ENCODE assay signal across 22 cellular contexts in genomic region chr11:64542172-64543125, GRCh38. TPM values are rescaled to one million over a fixed set of nuclear protein-coding genes. Genes with fewer than 3 reads are reported as not detected.
"Had no signal": no experiment of that assay in that cellular context is flagged by ENCODE, and none has a peak within 500 bp of the region (broad histone marks: within the 10 kb centered on the region; RNA-seq: fewer than 3 reads in every experiment).

No MANE protein-coding gene starts in this region.

- H3K9ac ChIP-seq: neural progenitor cell had no signal

- H3K36me3 ChIP-seq: brain microvascular endothelial cell, esophagus muscularis mucosa, neural progenitor cell, right atrium auricular region, stomach, upper lobe of left lung had no signal

- DNase-seq: activated CD4-positive, alpha-beta T cell treated with anti-CD3 and anti-CD28 coated beads, Interleukin-2, amount 10 ng/mL, durations not matched to agents 24 days and 14 days; activated CD4-positive, CD25-positive, alpha-beta regulatory T cell; activated CD8-positive, alpha-beta T cell treated with anti-CD3 and anti-CD28 coated beads, Interleukin-2, amount 10 ng/mL, durations not matched to agents 7 days and 5 days; activated effector memory CD4-positive, alpha-beta T cell treated with Interleukin-2 at 50 U/mL for 16 hours; activated naive CD4-positive, alpha-beta T cell treated with anti-CD3 and anti-CD28 coated beads, Interleukin-2, amount 10 ng/mL, durations not matched to agents 7 days and 5 days; activated naive CD8-positive, alpha-beta T cell treated with anti-CD3 and anti-CD28 coated beads, Interleukin-2, amount 50 U/mL, for 24 hours; activated T-cell treated with anti-CD3 and anti-CD28 coated beads, Interleukin-2, amount 50 U/mL, for 4 hours; anterior cingulate cortex; brain microvascular endothelial cell; cortex of kidney; stimulated activated CD4-positive, alpha-beta T cell treated with anti-CD3 and anti-CD28 coated beads, Interleukin-4, amount 100 ng/mL, for 1 hour; stomach; T1000 had no signal

- H3K9me3 Mint-ChIP-seq: activated CD4-positive, alpha-beta T cell treated with anti-CD3 and anti-CD28 coated beads, Interleukin-2, amount 10 ng/mL, durations not matched to agents 24 days and 14 days; activated naive CD4-positive, alpha-beta T cell treated with anti-CD3 and anti-CD28 coated beads, Interleukin-2, amount 10 ng/mL, durations not matched to agents 7 days and 5 days; activated naive CD8-positive, alpha-beta T cell treated with anti-CD3 and anti-CD28 coated beads, Interleukin-2, amount 50 U/mL, for 24 hours; activated T-cell treated with anti-CD3 and anti-CD28 coated beads, Interleukin-2, amount 50 U/mL, for 4 hours had no signal

- H3K4me3 ChIP-seq: esophagus muscularis mucosa, neural progenitor cell, right atrium auricular region, stomach, upper lobe of left lung had no signal

- H3K4me2 ChIP-seq: neural progenitor cell had no signal

- H3K9me3 ChIP-seq: right atrium auricular region, stomach, upper lobe of left lung had no signal

- H3K4me1 Mint-ChIP-seq: activated CD4-positive, alpha-beta T cell treated with anti-CD3 and anti-CD28 coated beads, Interleukin-2, amount 10 ng/mL, durations not matched to agents 24 days and 14 days; activated naive CD4-positive, alpha-beta T cell treated with anti-CD3 and anti-CD28 coated beads, Interleukin-2, amount 10 ng/mL, durations not matched to agents 7 days and 5 days had no signal

- H3K27ac Mint-ChIP-seq: activated CD4-positive, alpha-beta T cell treated with anti-CD3 and anti-CD28 coated beads, Interleukin-2, amount 10 ng/mL, durations not matched to agents 24 days and 14 days; activated CD8-positive, alpha-beta T cell treated with anti-CD3 and anti-CD28 coated beads, Interleukin-2, amount 10 ng/mL, durations not matched to agents 7 days and 5 days; activated naive CD4-positive, alpha-beta T cell treated with anti-CD3 and anti-CD28 coated beads, Interleukin-2, amount 10 ng/mL, durations not matched to agents 7 days and 5 days; activated naive CD8-positive, alpha-beta T cell treated with anti-CD3 and anti-CD28 coated beads, Interleukin-2, amount 50 U/mL, for 24 hours; neural progenitor cell; progenitor cell of endocrine pancreas had no signal

- H2AFZ ChIP-seq: neural progenitor cell had no signal

- ATAC-seq: activated CD8-positive, alpha-beta T cell treated with anti-CD3 and anti-CD28 coated beads, Interleukin-2, amount 10 ng/mL, durations not matched to agents 7 days and 5 days; activated naive CD8-positive, alpha-beta T cell treated with anti-CD3 and anti-CD28 coated beads, Interleukin-2, amount 50 U/mL, for 24 hours; activated T-cell treated with anti-CD3 and anti-CD28 coated beads, Interleukin-2, amount 50 U/mL, for 4 hours had no signal

- H3K4me1 ChIP-seq: stomach had no signal

- H3K36me3 Mint-ChIP-seq: activated naive CD4-positive, alpha-beta T cell treated with anti-CD3 and anti-CD28 coated beads, Interleukin-2, amount 10 ng/mL, durations not matched to agents 7 days and 5 days; neural progenitor cell had no signal

- H3K27ac ChIP-seq: brain microvascular endothelial cell, esophagus muscularis mucosa, neural progenitor cell, right atrium auricular region, stomach, upper lobe of left lung had no signal

- H3K27me3 ChIP-seq: brain microvascular endothelial cell, neural progenitor cell, right atrium auricular region, upper lobe of left lung had no signal

- H3K4me3 Mint-ChIP-seq: activated CD4-positive, alpha-beta T cell treated with anti-CD3 and anti-CD28 coated beads, Interleukin-2, amount 10 ng/mL, durations not matched to agents 24 days and 14 days; activated CD8-positive, alpha-beta T cell treated with anti-CD3 and anti-CD28 coated beads, Interleukin-2, amount 10 ng/mL, durations not matched to agents 7 days and 5 days; activated naive CD4-positive, alpha-beta T cell treated with anti-CD3 and anti-CD28 coated beads, Interleukin-2, amount 10 ng/mL, durations not matched to agents 7 days and 5 days; activated naive CD8-positive, alpha-beta T cell treated with anti-CD3 and anti-CD28 coated beads, Interleukin-2, amount 50 U/mL, for 24 hours; activated T-cell treated with anti-CD3 and anti-CD28 coated beads, Interleukin-2, amount 50 U/mL, for 4 hours; neural progenitor cell had no signal

RNA-seq across cellular contexts. Expression of gene SLC22A11, which starts 13.3 kb away (rescaled TPM):
- total RNA-seq: activated CD4-positive, alpha-beta T cell treated with anti-CD3 and anti-CD28 coated beads, Interleukin-2, amount 10 ng/mL, durations not matched to agents 24 days and 14 days; activated CD8-positive, alpha-beta T cell treated with anti-CD3 and anti-CD28 coated beads, Interleukin-2, amount 10 ng/mL, durations not matched to agents 7 days and 5 days; activated T-cell treated with anti-CD3 and anti-CD28 coated beads, Interleukin-2, amount 50 U/mL, for 4 hours; esophagus muscularis mucosa; mononuclear cell; osteoblast; progenitor cell of endocrine pancreas; right atrium auricular region; stomach; T-helper 1 cell treated with Interleukin-12 subunit alpha and Interleukin-12 subunit beta and Interleukin-4 antibody, amounts not matched to agents 30 ng/mL and 1 ng/mL, for 36 hours; temporal lobe; upper lobe of left lung had no signal
- polyA plus RNA-seq: stomach had no signal

RNA-seq across cellular contexts. Expression of gene SLC22A12, which starts 48.6 kb away (rescaled TPM):
- total RNA-seq: activated CD4-positive, alpha-beta T cell treated with anti-CD3 and anti-CD28 coated beads, Interleukin-2, amount 10 ng/mL, durations not matched to agents 24 days and 14 days; activated CD8-positive, alpha-beta T cell treated with anti-CD3 and anti-CD28 coated beads, Interleukin-2, amount 10 ng/mL, durations not matched to agents 7 days and 5 days; activated T-cell treated with anti-CD3 and anti-CD28 coated beads, Interleukin-2, amount 50 U/mL, for 4 hours; esophagus muscularis mucosa; mononuclear cell; osteoblast; progenitor cell of endocrine pancreas; right atrium auricular region; stomach; T-helper 1 cell treated with Interleukin-12 subunit alpha and Interleukin-12 subunit beta and Interleukin-4 antibody, amounts not matched to agents 30 ng/mL and 1 ng/mL, for 36 hours; temporal lobe; upper lobe of left lung had no signal
- polyA plus RNA-seq: stomach had no signal
